Comparison of ENCODE assay signal across 26 cellular contexts in genomic region chr18:78482378-78482777, GRCh38.
"Had no signal": no experiment of that assay in that cellular context is flagged by ENCODE, and none has a peak within 500 bp of the region (broad histone marks: within the 10 kb centered on the region; RNA-seq: fewer than 3 reads in every experiment).

No MANE protein-coding gene starts in this region.

- H3K36me3 ChIP-seq: stomach, suprapubic skin, thoracic aorta, thyroid gland, tibial artery, tibial nerve, transverse colon, upper lobe of left lung, upper lobe of right lung, uterus, vagina had no signal

- H3K4me1 ChIP-seq: stomach, suprapubic skin, testis, thyroid gland, tibial artery, tibial nerve, transverse colon, upper lobe of left lung, upper lobe of right lung, uterus, vagina had no signal

- H3K9me3 ChIP-seq: stomach, suprapubic skin, testis, thoracic aorta, thyroid gland, tibial artery, tibial nerve, transverse colon, upper lobe of left lung, upper lobe of right lung, uterus, vagina had no signal

- DNase-seq: stimulated activated CD4-positive, alpha-beta T cell treated with anti-CD3 and anti-CD28 coated beads, Interleukin-2, amount 100 ng/mL, for 48 hours; stimulated activated CD4-positive, alpha-beta T cell treated with anti-CD3 and anti-CD28 coated beads, Interleukin-4, amount 100 ng/mL, for 1 hour; stimulated activated CD4-positive, alpha-beta T cell treated with anti-CD3 and anti-CD28 coated beads, Interleukin-4, amount 100 ng/mL, for 24 hours; stimulated activated CD4-positive, alpha-beta T cell treated with anti-CD3 and anti-CD28 coated beads, Interleukin-4, amount 100 ng/mL, for 4 hours; stimulated activated CD8-positive, alpha-beta memory T cell treated with anti-CD3 and anti-CD28 coated beads, Interleukin-4, amount 100 ng/mL, for 48 hours; stimulated activated naive B cell treated with anti-CD40 and anti-IgM and Interleukin-4, amounts not matched to agents 10 μg/mL and 1 μg/mL and 100 μg/mL, for 72 hours; stimulated activated naive CD4-positive, alpha-beta T cell; stimulated activated naive CD4-positive, alpha-beta T cell treated with Interleukin-2 at 50 U/mL for 16 hours; stimulated activated naive CD8-positive, alpha-beta T cell treated with anti-CD3 and anti-CD28 coated beads, Interleukin-15, amount 100 ng/mL, for 72 hours; stimulated activated naive CD8-positive, alpha-beta T cell treated with anti-CD3 and anti-CD28 coated beads, Interleukin-15, Interleukin-2, amounts not matched to agents 100 U/mL and 50 U/mL, for 24 hours; stomach; substantia nigra; testis; thyroid gland; tibial artery; transverse colon; trophoblast cell; upper lobe of right lung; uterus had no signal

- H3K27me3 ChIP-seq: stomach, suprapubic skin, testis, thyroid gland, tibial artery, tibial nerve, transverse colon, upper lobe of left lung, upper lobe of right lung, uterus, vagina had no signal

- ATAC-seq: stimulated activated effector memory CD8-positive, alpha-beta T cell treated with anti-CD3 and anti-CD28 coated beads, Interleukin-12 subunit alpha, Interleukin-12 subunit beta, amount 100 ng/mL, for 72 hours; stimulated activated memory B cell treated with anti-CD40 and anti-IgM and Interleukin-4, amounts not matched to agents 10 μg/mL and 1 μg/mL and 100 μg/mL, for 72 hours; stimulated activated naive B cell treated with anti-CD40 and anti-IgM and Interleukin-4, amounts not matched to agents 10 μg/mL and 1 μg/mL and 100 μg/mL, for 72 hours; stimulated activated naive CD8-positive, alpha-beta T cell treated with anti-CD3 and anti-CD28 coated beads, Interleukin-15, amount 100 ng/mL, for 72 hours; stimulated activated naive CD8-positive, alpha-beta T cell treated with anti-CD3 and anti-CD28 coated beads, Interleukin-15, Interleukin-2, amounts not matched to agents 100 U/mL and 50 U/mL, for 24 hours; upper lobe of right lung had no signal

- H3K27ac ChIP-seq: stomach, suprapubic skin, testis, thoracic aorta, thyroid gland, tibial artery, tibial nerve, transverse colon, upper lobe of left lung, upper lobe of right lung, uterus, vagina had no signal

- H3K4me3 ChIP-seq: stomach, suprapubic skin, testis, thoracic aorta, thyroid gland, tibial artery, tibial nerve, transverse colon, upper lobe of left lung, upper lobe of right lung, uterus, vagina had no signal
